In the genomic region with DNA sequence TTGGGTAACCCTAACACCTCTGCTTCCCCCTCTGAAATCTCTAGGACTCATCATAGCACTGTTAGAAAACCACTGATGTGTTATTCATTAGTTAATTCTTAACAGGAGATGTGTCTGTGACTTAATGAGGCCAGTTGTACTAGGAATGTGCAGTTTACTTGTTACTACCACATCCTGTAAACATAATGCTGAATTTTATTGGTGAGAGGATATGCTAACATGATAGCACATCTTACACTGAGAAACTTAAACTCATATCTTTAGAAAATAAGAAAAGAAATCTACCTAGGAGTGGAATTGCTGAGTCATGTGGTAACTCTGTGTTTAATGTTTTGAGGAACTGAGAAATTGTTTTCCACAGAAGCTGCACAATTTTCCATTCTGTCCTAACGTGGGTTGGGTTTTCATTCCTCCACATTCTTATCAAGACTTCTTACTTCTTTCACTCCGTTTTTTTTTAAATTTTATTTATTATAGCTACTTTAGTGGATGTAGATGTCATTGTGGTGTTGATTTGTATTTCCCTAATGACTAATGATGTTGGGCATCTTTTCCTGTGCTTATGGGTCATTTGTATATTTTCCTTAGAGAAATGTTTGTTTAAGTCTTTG, we compare ENCODE assay signal across 1 cellular context.
TF ChIP-seq lines count a peak whose summit lies in the region.

No MANE protein-coding gene starts in this region.

TF ChIP-seq in SK-N-SH treated with all-trans-retinoic acid at 6 μM for 48 hours, 23 proteins besides CTCF, POLR2A, EP300 and RAD21 (continued from another document):
- TF ChIP-seq, protein P1, sequence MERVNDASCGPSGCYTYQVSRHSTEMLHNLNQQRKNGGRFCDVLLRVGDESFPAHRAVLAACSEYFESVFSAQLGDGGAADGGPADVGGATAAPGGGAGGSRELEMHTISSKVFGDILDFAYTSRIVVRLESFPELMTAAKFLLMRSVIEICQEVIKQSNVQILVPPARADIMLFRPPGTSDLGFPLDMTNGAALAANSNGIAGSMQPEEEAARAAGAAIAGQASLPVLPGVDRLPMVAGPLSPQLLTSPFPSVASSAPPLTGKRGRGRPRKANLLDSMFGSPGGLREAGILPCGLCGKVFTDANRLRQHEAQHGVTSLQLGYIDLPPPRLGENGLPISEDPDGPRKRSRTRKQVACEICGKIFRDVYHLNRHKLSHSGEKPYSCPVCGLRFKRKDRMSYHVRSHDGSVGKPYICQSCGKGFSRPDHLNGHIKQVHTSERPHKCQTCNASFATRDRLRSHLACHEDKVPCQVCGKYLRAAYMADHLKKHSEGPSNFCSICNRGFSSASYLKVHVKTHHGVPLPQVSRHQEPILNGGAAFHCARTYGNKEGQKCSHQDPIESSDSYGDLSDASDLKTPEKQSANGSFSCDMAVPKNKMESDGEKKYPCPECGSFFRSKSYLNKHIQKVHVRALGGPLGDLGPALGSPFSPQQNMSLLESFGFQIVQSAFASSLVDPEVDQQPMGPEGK (CRISPR knock-in tag; IDR thresholded peaks at IDR 0.05; ENCODE audit: borderline replicate concordance): no peak
- TF ChIP-seq GLIS3 (CRISPR knock-in tag; IDR thresholded peaks at IDR 0.05): no peak
- no peak for TF ChIP-seq ZNF8 (CRISPR knock-in tag; IDR thresholded peaks at IDR 0.05)
- TF ChIP-seq CSDC2 (CRISPR knock-in tag; IDR thresholded peaks at IDR 0.05): no peak
- TF ChIP-seq OSR1 (CRISPR knock-in tag; IDR thresholded peaks at IDR 0.05): no peak
- no peak for TF ChIP-seq ISL1 (CRISPR knock-in tag; IDR thresholded peaks at IDR 0.05)
